ENCODE assay signal across 1 cellular context in the genomic region with DNA sequence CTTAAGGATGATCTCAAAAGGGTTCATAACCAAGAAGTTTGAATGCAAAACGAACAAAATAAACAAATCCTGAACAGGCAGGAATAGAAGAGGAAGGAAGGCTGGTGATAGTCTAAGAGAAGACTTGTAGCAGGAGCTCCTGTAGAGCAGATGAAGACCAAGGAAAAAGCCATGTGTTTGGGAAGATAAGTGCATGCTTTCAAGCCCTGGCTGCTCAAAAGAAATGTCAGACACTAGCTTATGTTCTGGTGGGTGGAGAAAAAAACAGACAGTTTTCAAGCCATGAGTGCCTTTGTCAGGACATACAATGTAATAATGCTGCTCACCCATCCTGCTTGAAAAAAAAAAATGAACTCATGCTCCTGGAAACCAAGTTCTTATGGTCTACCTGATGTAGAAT.
TF ChIP-seq lines count a peak whose summit lies in the region.

No MANE protein-coding gene starts in this region.

TF ChIP-seq in K562, 482 proteins besides CTCF, POLR2A, EP300 and RAD21 (continued from another document and continues in another):
- TF ChIP-seq, protein P1, sequence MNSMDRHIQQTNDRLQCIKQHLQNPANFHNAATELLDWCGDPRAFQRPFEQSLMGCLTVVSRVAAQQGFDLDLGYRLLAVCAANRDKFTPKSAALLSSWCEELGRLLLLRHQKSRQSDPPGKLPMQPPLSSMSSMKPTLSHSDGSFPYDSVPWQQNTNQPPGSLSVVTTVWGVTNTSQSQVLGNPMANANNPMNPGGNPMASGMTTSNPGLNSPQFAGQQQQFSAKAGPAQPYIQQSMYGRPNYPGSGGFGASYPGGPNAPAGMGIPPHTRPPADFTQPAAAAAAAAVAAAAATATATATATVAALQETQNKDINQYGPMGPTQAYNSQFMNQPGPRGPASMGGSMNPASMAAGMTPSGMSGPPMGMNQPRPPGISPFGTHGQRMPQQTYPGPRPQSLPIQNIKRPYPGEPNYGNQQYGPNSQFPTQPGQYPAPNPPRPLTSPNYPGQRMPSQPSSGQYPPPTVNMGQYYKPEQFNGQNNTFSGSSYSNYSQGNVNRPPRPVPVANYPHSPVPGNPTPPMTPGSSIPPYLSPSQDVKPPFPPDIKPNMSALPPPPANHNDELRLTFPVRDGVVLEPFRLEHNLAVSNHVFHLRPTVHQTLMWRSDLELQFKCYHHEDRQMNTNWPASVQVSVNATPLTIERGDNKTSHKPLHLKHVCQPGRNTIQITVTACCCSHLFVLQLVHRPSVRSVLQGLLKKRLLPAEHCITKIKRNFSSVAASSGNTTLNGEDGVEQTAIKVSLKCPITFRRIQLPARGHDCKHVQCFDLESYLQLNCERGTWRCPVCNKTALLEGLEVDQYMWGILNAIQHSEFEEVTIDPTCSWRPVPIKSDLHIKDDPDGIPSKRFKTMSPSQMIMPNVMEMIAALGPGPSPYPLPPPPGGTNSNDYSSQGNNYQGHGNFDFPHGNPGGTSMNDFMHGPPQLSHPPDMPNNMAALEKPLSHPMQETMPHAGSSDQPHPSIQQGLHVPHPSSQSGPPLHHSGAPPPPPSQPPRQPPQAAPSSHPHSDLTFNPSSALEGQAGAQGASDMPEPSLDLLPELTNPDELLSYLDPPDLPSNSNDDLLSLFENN (IDR thresholded peaks at IDR 0.05; ENCODE audit: low read depth in 2 of 2, low read length in 2 of 2) = peak in 1 of 2 experiments; percentile 51; a peak in 1 of 4 replicates
- TF ChIP-seq BCOR (IDR thresholded peaks at IDR 0.05) (no peak), KAT8 (IDR thresholded peaks at IDR 0.05; ENCODE audit: low read depth) (no peak), PTRF (tag; IDR thresholded peaks at IDR 0.05) (no peak), ZNF780A (CRISPR knock-in tag; IDR thresholded peaks at IDR 0.05) (no peak), ZFX (CRISPR knock-in tag; IDR thresholded peaks at IDR 0.05) (no peak), CTBP1 (IDR thresholded peaks at IDR 0.05; ENCODE audit: borderline replicate concordance) (peak; percentile 14; the same call in 1 of the 2 replicates), TAF7 (tag; IDR thresholded peaks at IDR 0.05) (no peak), NR1H2 (CRISPR knock-in tag; IDR thresholded peaks at IDR 0.05) (no peak), U2AF2 (optimal IDR thresholded peaks at IDR 0.05; ENCODE audit: low read depth, low read length) (no peak), MTF1 (CRISPR knock-in tag; IDR thresholded peaks at IDR 0.05; ENCODE audit: borderline replicate concordance) (no peak), ZNF695 (CRISPR knock-in tag; IDR thresholded peaks at IDR 0.05) (no peak), GATAD2A (IDR thresholded peaks at IDR 0.05) (0 out of 2 replicates have a peak, but pooled peaks have one; percentile 68), SIX5 (IDR thresholded peaks at IDR 0.05; ENCODE audit: borderline replicate concordance in 1 of 2, insufficient read depth in 1 of 2, low read depth in 1 of 2, low read length in 2 of 2) (no peak), ATF7 (IDR thresholded peaks at IDR 0.05) (no peak), ARNT (IDR thresholded peaks at IDR 0.05) (peak in 1 of 2 experiments; percentile 70; a peak in 1 of 4 replicates), BCL6 (CRISPR knock-in tag; IDR thresholded peaks at IDR 0.05) (no peak), KAT7 (CRISPR knock-in tag; IDR thresholded peaks at IDR 0.05; ENCODE audit: borderline replicate concordance) (no peak), SMARCC2 (IDR thresholded peaks at IDR 0.05; ENCODE audit: low read depth) (0 out of 2 replicates have a peak, but pooled peaks have one; percentile 42), MED1 (CRISPR knock-in tag; IDR thresholded peaks at IDR 0.05; ENCODE audit: borderline replicate concordance) (no peak)
- TF ChIP-seq, protein P2, sequence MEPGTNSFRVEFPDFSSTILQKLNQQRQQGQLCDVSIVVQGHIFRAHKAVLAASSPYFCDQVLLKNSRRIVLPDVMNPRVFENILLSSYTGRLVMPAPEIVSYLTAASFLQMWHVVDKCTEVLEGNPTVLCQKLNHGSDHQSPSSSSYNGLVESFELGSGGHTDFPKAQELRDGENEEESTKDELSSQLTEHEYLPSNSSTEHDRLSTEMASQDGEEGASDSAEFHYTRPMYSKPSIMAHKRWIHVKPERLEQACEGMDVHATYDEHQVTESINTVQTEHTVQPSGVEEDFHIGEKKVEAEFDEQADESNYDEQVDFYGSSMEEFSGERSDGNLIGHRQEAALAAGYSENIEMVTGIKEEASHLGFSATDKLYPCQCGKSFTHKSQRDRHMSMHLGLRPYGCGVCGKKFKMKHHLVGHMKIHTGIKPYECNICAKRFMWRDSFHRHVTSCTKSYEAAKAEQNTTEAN (CRISPR knock-in tag; IDR thresholded peaks at IDR 0.05) = no peak
- TF ChIP-seq, protein P3, sequence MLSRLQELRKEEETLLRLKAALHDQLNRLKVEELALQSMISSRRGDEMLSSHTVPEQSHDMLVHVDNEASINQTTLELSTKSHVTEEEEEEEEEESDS (CRISPR knock-in tag; IDR thresholded peaks at IDR 0.05) = no peak
- TF ChIP-seq, protein P4, sequence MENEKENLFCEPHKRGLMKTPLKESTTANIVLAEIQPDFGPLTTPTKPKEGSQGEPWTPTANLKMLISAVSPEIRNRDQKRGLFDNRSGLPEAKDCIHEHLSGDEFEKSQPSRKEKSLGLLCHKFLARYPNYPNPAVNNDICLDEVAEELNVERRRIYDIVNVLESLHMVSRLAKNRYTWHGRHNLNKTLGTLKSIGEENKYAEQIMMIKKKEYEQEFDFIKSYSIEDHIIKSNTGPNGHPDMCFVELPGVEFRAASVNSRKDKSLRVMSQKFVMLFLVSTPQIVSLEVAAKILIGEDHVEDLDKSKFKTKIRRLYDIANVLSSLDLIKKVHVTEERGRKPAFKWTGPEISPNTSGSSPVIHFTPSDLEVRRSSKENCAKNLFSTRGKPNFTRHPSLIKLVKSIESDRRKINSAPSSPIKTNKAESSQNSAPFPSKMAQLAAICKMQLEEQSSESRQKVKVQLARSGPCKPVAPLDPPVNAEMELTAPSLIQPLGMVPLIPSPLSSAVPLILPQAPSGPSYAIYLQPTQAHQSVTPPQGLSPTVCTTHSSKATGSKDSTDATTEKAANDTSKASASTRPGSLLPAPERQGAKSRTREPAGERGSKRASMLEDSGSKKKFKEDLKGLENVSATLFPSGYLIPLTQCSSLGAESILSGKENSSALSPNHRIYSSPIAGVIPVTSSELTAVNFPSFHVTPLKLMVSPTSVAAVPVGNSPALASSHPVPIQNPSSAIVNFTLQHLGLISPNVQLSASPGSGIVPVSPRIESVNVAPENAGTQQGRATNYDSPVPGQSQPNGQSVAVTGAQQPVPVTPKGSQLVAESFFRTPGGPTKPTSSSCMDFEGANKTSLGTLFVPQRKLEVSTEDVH (IDR thresholded peaks at IDR 0.05; ENCODE audit: low read depth, partially characterized antibody) = peak; percentile 42
- TF ChIP-seq, protein P5, sequence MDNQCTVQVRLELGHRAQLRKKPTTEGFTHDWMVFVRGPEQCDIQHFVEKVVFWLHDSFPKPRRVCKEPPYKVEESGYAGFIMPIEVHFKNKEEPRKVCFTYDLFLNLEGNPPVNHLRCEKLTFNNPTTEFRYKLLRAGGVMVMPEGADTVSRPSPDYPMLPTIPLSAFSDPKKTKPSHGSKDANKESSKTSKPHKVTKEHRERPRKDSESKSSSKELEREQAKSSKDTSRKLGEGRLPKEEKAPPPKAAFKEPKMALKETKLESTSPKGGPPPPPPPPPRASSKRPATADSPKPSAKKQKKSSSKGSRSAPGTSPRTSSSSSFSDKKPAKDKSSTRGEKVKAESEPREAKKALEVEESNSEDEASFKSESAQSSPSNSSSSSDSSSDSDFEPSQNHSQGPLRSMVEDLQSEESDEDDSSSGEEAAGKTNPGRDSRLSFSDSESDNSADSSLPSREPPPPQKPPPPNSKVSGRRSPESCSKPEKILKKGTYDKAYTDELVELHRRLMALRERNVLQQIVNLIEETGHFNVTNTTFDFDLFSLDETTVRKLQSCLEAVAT (IDR thresholded peaks at IDR 0.05) = peak in 1 of 2 experiments; percentile 72; a peak in 2 of 4 replicates
- TF ChIP-seq, protein P6, sequence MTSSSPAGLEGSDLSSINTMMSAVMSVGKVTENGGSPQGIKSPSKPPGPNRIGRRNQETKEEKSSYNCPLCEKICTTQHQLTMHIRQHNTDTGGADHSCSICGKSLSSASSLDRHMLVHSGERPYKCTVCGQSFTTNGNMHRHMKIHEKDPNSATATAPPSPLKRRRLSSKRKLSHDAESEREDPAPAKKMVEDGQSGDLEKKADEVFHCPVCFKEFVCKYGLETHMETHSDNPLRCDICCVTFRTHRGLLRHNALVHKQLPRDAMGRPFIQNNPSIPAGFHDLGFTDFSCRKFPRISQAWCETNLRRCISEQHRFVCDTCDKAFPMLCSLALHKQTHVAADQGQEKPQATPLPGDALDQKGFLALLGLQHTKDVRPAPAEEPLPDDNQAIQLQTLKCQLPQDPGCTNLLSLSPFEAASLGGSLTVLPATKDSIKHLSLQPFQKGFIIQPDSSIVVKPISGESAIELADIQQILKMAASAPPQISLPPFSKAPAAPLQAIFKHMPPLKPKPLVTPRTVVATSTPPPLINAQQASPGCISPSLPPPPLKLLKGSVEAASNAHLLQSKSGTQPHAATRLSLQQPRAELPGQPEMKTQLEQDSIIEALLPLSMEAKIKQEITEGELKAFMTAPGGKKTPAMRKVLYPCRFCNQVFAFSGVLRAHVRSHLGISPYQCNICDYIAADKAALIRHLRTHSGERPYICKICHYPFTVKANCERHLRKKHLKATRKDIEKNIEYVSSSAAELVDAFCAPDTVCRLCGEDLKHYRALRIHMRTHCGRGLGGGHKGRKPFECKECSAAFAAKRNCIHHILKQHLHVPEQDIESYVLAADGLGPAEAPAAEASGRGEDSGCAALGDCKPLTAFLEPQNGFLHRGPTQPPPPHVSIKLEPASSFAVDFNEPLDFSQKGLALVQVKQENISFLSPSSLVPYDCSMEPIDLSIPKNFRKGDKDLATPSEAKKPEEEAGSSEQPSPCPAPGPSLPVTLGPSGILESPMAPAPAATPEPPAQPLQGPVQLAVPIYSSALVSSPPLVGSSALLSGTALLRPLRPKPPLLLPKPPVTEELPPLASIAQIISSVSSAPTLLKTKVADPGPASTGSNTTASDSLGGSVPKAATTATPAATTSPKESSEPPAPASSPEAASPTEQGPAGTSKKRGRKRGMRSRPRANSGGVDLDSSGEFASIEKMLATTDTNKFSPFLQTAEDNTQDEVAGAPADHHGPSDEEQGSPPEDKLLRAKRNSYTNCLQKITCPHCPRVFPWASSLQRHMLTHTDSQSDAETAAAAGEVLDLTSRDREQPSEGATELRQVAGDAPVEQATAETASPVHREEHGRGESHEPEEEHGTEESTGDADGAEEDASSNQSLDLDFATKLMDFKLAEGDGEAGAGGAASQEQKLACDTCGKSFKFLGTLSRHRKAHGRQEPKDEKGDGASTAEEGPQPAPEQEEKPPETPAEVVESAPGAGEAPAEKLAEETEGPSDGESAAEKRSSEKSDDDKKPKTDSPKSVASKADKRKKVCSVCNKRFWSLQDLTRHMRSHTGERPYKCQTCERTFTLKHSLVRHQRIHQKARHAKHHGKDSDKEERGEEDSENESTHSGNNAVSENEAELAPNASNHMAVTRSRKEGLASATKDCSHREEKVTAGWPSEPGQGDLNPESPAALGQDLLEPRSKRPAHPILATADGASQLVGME (CRISPR knock-in tag; IDR thresholded peaks at IDR 0.05) = no peak
- TF ChIP-seq, protein P7, sequence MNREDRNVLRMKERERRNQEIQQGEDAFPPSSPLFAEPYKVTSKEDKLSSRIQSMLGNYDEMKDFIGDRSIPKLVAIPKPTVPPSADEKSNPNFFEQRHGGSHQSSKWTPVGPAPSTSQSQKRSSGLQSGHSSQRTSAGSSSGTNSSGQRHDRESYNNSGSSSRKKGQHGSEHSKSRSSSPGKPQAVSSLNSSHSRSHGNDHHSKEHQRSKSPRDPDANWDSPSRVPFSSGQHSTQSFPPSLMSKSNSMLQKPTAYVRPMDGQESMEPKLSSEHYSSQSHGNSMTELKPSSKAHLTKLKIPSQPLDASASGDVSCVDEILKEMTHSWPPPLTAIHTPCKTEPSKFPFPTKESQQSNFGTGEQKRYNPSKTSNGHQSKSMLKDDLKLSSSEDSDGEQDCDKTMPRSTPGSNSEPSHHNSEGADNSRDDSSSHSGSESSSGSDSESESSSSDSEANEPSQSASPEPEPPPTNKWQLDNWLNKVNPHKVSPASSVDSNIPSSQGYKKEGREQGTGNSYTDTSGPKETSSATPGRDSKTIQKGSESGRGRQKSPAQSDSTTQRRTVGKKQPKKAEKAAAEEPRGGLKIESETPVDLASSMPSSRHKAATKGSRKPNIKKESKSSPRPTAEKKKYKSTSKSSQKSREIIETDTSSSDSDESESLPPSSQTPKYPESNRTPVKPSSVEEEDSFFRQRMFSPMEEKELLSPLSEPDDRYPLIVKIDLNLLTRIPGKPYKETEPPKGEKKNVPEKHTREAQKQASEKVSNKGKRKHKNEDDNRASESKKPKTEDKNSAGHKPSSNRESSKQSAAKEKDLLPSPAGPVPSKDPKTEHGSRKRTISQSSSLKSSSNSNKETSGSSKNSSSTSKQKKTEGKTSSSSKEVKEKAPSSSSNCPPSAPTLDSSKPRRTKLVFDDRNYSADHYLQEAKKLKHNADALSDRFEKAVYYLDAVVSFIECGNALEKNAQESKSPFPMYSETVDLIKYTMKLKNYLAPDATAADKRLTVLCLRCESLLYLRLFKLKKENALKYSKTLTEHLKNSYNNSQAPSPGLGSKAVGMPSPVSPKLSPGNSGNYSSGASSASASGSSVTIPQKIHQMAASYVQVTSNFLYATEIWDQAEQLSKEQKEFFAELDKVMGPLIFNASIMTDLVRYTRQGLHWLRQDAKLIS (CRISPR knock-in tag; IDR thresholded peaks at IDR 0.05) = no peak
- TF ChIP-seq, protein P8, sequence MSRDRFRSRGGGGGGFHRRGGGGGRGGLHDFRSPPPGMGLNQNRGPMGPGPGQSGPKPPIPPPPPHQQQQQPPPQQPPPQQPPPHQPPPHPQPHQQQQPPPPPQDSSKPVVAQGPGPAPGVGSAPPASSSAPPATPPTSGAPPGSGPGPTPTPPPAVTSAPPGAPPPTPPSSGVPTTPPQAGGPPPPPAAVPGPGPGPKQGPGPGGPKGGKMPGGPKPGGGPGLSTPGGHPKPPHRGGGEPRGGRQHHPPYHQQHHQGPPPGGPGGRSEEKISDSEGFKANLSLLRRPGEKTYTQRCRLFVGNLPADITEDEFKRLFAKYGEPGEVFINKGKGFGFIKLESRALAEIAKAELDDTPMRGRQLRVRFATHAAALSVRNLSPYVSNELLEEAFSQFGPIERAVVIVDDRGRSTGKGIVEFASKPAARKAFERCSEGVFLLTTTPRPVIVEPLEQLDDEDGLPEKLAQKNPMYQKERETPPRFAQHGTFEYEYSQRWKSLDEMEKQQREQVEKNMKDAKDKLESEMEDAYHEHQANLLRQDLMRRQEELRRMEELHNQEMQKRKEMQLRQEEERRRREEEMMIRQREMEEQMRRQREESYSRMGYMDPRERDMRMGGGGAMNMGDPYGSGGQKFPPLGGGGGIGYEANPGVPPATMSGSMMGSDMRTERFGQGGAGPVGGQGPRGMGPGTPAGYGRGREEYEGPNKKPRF (IDR thresholded peaks at IDR 0.05; ENCODE audit: low read depth, low read length) = no peak
- TF ChIP-seq, protein P9, sequence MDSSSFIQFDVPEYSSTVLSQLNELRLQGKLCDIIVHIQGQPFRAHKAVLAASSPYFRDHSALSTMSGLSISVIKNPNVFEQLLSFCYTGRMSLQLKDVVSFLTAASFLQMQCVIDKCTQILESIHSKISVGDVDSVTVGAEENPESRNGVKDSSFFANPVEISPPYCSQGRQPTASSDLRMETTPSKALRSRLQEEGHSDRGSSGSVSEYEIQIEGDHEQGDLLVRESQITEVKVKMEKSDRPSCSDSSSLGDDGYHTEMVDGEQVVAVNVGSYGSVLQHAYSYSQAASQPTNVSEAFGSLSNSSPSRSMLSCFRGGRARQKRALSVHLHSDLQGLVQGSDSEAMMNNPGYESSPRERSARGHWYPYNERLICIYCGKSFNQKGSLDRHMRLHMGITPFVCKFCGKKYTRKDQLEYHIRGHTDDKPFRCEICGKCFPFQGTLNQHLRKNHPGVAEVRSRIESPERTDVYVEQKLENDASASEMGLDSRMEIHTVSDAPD (CRISPR knock-in tag; IDR thresholded peaks at IDR 0.05) = no peak
- TF ChIP-seq, protein P10, sequence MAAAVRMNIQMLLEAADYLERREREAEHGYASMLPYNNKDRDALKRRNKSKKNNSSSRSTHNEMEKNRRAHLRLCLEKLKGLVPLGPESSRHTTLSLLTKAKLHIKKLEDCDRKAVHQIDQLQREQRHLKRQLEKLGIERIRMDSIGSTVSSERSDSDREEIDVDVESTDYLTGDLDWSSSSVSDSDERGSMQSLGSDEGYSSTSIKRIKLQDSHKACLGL (CRISPR knock-in tag; IDR thresholded peaks at IDR 0.05; ENCODE audit: borderline replicate concordance, poor library complexity, severe bottlenecking) = no peak
